Comparison of ENCODE assay signal across 19 cellular contexts in genomic region chr9:100578610-100579009, GRCh38. TPM values are rescaled to one million over a fixed set of nuclear protein-coding genes. Genes with fewer than 3 reads are reported as not detected.
DNase-seq lines count a peak whose midpoint lies in the region; ATAC-seq and TF ChIP-seq lines count a peak whose summit lies in the region.
"Had no signal": no experiment of that assay in that cellular context is flagged by ENCODE, and none has a peak within 500 bp of the region (broad histone marks: within the 10 kb centered on the region; RNA-seq: fewer than 3 reads in every experiment).

No MANE protein-coding gene starts in this region.

- no peak overlapping the region for H3K4me3 Mint-ChIP-seq in chondrocyte (ENCODE audit: unreplicated experiment)
- H3K4me3 Mint-ChIP-seq: CD8-positive, alpha-beta memory T cell had no signal

- ATAC-seq in heart right ventricle = no peak
- no peak for ATAC-seq in left ventricle myocardium superior
- no peak for ATAC-seq in right cardiac atrium
- ATAC-seq in GM19455 (IDR thresholded peaks at IDR 0.05; ENCODE audit: unreplicated experiment) = no peak
- ATAC-seq in HG03469 (IDR thresholded peaks at IDR 0.05; ENCODE audit: unreplicated experiment) = no peak
- ATAC-seq: HCT116 had no signal

- intact Hi-C loops in heart right ventricle (cut with DNase I) (no loop called here), left ventricle myocardium superior (cut with micrococcal nuclease) (no loop called here), right cardiac atrium (cut with DNase I) (loop anchor here in 1 of 4 donors (5.0 kb wide), 1 partner anchor 136 kb away; no protein-coding TSS in a partner anchor)

- H3K9me3 ChIP-seq in heart right ventricle = no peaks in the 10 kb centered on the region
- no peaks in the 10 kb centered on the region for H3K9me3 ChIP-seq in right cardiac atrium (ENCODE audit: control insufficient read depth, low read length)

- H3K9me3 Mint-ChIP-seq in chondrocyte (ENCODE audit: low read depth) = no peaks in the 10 kb centered on the region
- H3K9me3 Mint-ChIP-seq: CD8-positive, alpha-beta memory T cell had no signal

- no peaks in the 10 kb centered on the region for H3K27me3 Mint-ChIP-seq in chondrocyte (ENCODE audit: low read depth)
- H3K27me3 Mint-ChIP-seq: CD8-positive, alpha-beta memory T cell had no signal

- peaks cover 1% of the 10 kb centered on the region for H3K36me3 Mint-ChIP-seq in chondrocyte (ENCODE audit: low read depth)
- H3K36me3 Mint-ChIP-seq: CD8-positive, alpha-beta memory T cell had no signal

- peak overlapping the region in 9 of 10 donors; percentile 3 to 77 (median 68) for H3K27ac ChIP-seq in heart right ventricle
- no peak overlapping the region for H3K27ac ChIP-seq in right cardiac atrium (ENCODE audit: low read length)
- H3K27ac ChIP-seq: C4-2B, KMS-11 had no signal

- no peak for TF ChIP-seq CTCF in heart right ventricle (IDR thresholded peaks at IDR 0.05)
- TF ChIP-seq CTCF in chondrocyte (IDR thresholded peaks at IDR 0.05) = no peak

- WGBS in heart right ventricle, 2 donors = 45 to 75% methylated on average over 1 of the region's 1 CpG
- WGBS in right cardiac atrium = 72% methylated on average over 1 of the region's 1 CpG

- DNase-seq in heart right ventricle (no peak), left ventricle myocardium superior (no peak), right cardiac atrium (no peak), skeletal muscle cell (ENCODE audit: low read depth) (no peak), chondrocyte (ENCODE audit: low spot score) (no peak)
- DNase-seq: CD8-positive, alpha-beta memory T cell; IMR-90; NCI-H1105; NCI-H146; NCI-H2029; NCI-H2227 treated with DMSO at 0.1 percent for 48 hours; NCI-H510A; NCI-H748 treated with DMSO at 0.1 percent for 48 hours; NK-92 treated with Interleukin-12 subunit alpha and Interleukin-12 subunit beta, amount 100 ng/mL, for 24 hours had no signal

- no peaks in the 10 kb centered on the region for H3K36me3 ChIP-seq in heart right ventricle

- H3K27me3 ChIP-seq in heart right ventricle = no peaks in the 10 kb centered on the region
- H3K27me3 ChIP-seq in right cardiac atrium (ENCODE audit: control insufficient read depth, insufficient read depth) = no peaks in the 10 kb centered on the region

- H3K4me3 ChIP-seq in heart right ventricle (peak overlapping the region in 9 of 10 donors; percentile 23 to 57 (median 49)), right cardiac atrium (ENCODE audit: low read length) (peak overlapping the region; percentile 20), skeletal muscle cell (ENCODE audit: low read depth, low read length) (peak overlapping the region; percentile 5)

- H3K27ac Mint-ChIP-seq in chondrocyte (ENCODE audit: unreplicated experiment) = no peak overlapping the region
- H3K27ac Mint-ChIP-seq: CD8-positive, alpha-beta memory T cell had no signal

- H3K4me1 Mint-ChIP-seq in chondrocyte (ENCODE audit: low read depth) = peaks cover 39% of the 10 kb centered on the region
- H3K4me1 Mint-ChIP-seq: CD8-positive, alpha-beta memory T cell had no signal

- H3K4me1 ChIP-seq in heart right ventricle (peaks cover 0 to 14% (median 0%) of the 10 kb centered on the region in 9 donors), right cardiac atrium (ENCODE audit: control insufficient read depth, insufficient read depth, low read length) (peaks cover 3% of the 10 kb centered on the region)

RNA-seq across cellular contexts. Expression of gene CAVIN4, which starts 0.7 kb away (rescaled TPM):
- total RNA-seq in heart right ventricle (100 to 1,000 TPM in 1 of 10 donors, 10 to 100 TPM in 9; 24.3 to 132 (median 68.5) TPM), left ventricle myocardium superior (71.6 TPM), right cardiac atrium (10 to 100 TPM; 22.7 to 60.2 (median 48.0) TPM), chondrocyte (0.46 to 0.87 TPM (median 0.62 TPM) in 3 replicates)
- polyA plus RNA-seq in heart right ventricle (10 to 100 TPM; 13.0 to 15.2 TPM), right cardiac atrium (14.9 TPM)
- polyA plus RNA-seq: CD8-positive, alpha-beta memory T cell had no signal

Comparison
In these comparisons a context has a peak if more than half of its experiments do, and no peak if none do; other contexts are left out.
1. RNA of gene CAVIN4, which starts 0.7 kb away (total RNA-seq): 71.6 TPM in left ventricle myocardium superior (single experiment), 24.3 to 132 TPM in heart right ventricle and 22.7 to 60.2 TPM in right cardiac atrium; 0.46 to 0.87 TPM in chondrocyte; every median in the first group is over 10 times any median in the second.
2. Peak in every context shown above with its lines, with median percentiles within 50 percentile points of each other: H3K4me3 ChIP-seq.